Comparison of ENCODE assay signal across 10 cellular contexts in genomic region chr15:60582370-60583036, GRCh38.
DNase-seq lines count a peak whose midpoint lies in the region; ATAC-seq and TF ChIP-seq lines count a peak whose summit lies in the region.
"Had no signal": no experiment of that assay in that cellular context is flagged by ENCODE, and none has a peak within 500 bp of the region (broad histone marks: within the 10 kb centered on the region; RNA-seq: fewer than 3 reads in every experiment).

No MANE protein-coding gene starts in this region.

- peak overlapping the region; percentile 80 for H3K4me3 Mint-ChIP-seq in activated naive CD8-positive, alpha-beta T cell treated with anti-CD3 and anti-CD28 coated beads, Interleukin-2, amount 10 ng/mL, durations not matched to agents 7 days and 5 days

- peak; percentile 61 for ATAC-seq in GM18870 (IDR thresholded peaks at IDR 0.05; ENCODE audit: unreplicated experiment)
- peak; percentile 54 for ATAC-seq in activated naive CD8-positive, alpha-beta T cell treated with anti-CD3 and anti-CD28 coated beads, Interleukin-2, amount 10 ng/mL, durations not matched to agents 7 days and 5 days (ENCODE audit: low read depth)
- peak; percentile 18 to 51 for ATAC-seq in gastrocnemius medialis
- ATAC-seq in PC-3 = no peak

- no peaks in the 10 kb centered on the region for H3K9me2 ChIP-seq in PC-3 (replicated peaks; ENCODE audit: low read length)

- no TSS peak for BruUV-seq in PC-3 (replicated peaks; lab: Mats Ljungman, UMichigan)

- peaks cover 90% of the 10 kb centered on the region for H3K79me2 ChIP-seq in KMS-11 (ENCODE audit: insufficient read depth, low read depth)
- no peaks in the 10 kb centered on the region for H3K79me2 ChIP-seq in PC-3 (ENCODE audit: low read length)

- H3K4me2 ChIP-seq in KMS-11 (peak overlapping the region; percentile 97), PC-3 (ENCODE audit: low read length) (no peak overlapping the region)

- H2AFZ ChIP-seq in KMS-11 (ENCODE audit: low read depth) (no peak overlapping the region), PC-3 (ENCODE audit: low read length) (no peak overlapping the region)

- DNase-seq in activated naive CD8-positive, alpha-beta T cell treated with anti-CD3 and anti-CD28 coated beads, Interleukin-2, amount 10 ng/mL, durations not matched to agents 7 days and 5 days = no peak
- DNase-seq in gastrocnemius medialis (no peak), KG1 (lab: John Stamatoyannopoulos, UW) (no peak), PC-3 (no peak), medulla oblongata (ENCODE audit: extremely low spot score) (no peak), cerebellum (ENCODE audit: low spot score) (no peak)
- DNase-seq: mesendoderm, NCI-H1092 had no signal

- H3F3A ChIP-seq in PC-3 (ENCODE audit: low read length, unreplicated experiment) = no peaks in the 10 kb centered on the region

- H3K4me3 ChIP-seq in KMS-11 (IDR thresholded peaks at IDR 0.05; ENCODE audit: insufficient read depth, low read depth, low read length) (no peak overlapping the region), gastrocnemius medialis (no peak overlapping the region), PC-3 (ENCODE audit: low read length) (no peak overlapping the region)

- H3K9me3 Mint-ChIP-seq in activated naive CD8-positive, alpha-beta T cell treated with anti-CD3 and anti-CD28 coated beads, Interleukin-2, amount 10 ng/mL, durations not matched to agents 7 days and 5 days = no peaks in the 10 kb centered on the region

- H3K9ac ChIP-seq in KMS-11 (peak overlapping the region; percentile 89; the same call in 1 of the 2 replicates), PC-3 (ENCODE audit: low read length) (no peak overlapping the region)

- POLR2A ChIA-PET in activated naive CD8-positive, alpha-beta T cell treated with anti-CD3 and anti-CD28 coated beads, Interleukin-2, amount 10 ng/mL, durations not matched to agents 7 days and 5 days (lab: Charles Lee) = interaction anchor here (1.1 to 4.5 kb wide), 8 partner anchors 10 to 184 kb away, joined by 3 to 36 read pairs (median 9); partner anchors contain the start of gene ANXA2
- POLR2A ChIA-PET in PC-3 (lab: Charles Lee; ENCODE audit: unreplicated experiment) = no interaction called here

- intact Hi-C loops in gastrocnemius medialis (cut with DNase I; ENCODE audit: low total_unique reads) = no loop called here
- intact Hi-C loops in PC-3 (cut with micrococcal nuclease) = no loop called here

- H4K20me1 ChIP-seq in KMS-11 (ENCODE audit: insufficient read depth) (no peaks in the 10 kb centered on the region; the same call in 1 of the 2 replicates), PC-3 (ENCODE audit: low read length) (no peaks in the 10 kb centered on the region)

- peak overlapping the region; percentile 84 for H3K27ac ChIP-seq in KMS-11
- peak overlapping the region in 3 of 4 donors; percentile 12 to 26 (median 13) for H3K27ac ChIP-seq in gastrocnemius medialis
- H3K27ac ChIP-seq in PC-3 (ENCODE audit: low read length) = no peak overlapping the region

- H3K9me3 ChIP-seq in gastrocnemius medialis (no peaks in the 10 kb centered on the region), PC-3 (ENCODE audit: low read length) (no peaks in the 10 kb centered on the region)

- in situ Hi-C loops in gastrocnemius medialis (cut with MboI; ENCODE audit: low sequenced_read_pairs in 4 of 4) = loop anchor here in 3 of 4 donors (5.0 to 25.0 kb wide), 4 partner anchors 335 to 1255 kb away; no protein-coding TSS in a partner anchor

- CTCF ChIA-PET in PC-3 (lab: Charles Lee) = no interaction called here

- H3K4me1 ChIP-seq in KMS-11 (ENCODE audit: low read depth, poor library complexity, severe bottlenecking) (peaks cover 96% of the 10 kb centered on the region), gastrocnemius medialis (peaks cover 71 to 81% of the 10 kb centered on the region in 2 donors), PC-3 (ENCODE audit: insufficient read depth, low read length) (no peaks in the 10 kb centered on the region)

- peaks cover 64% of the 10 kb centered on the region for H3K4me1 Mint-ChIP-seq in activated naive CD8-positive, alpha-beta T cell treated with anti-CD3 and anti-CD28 coated beads, Interleukin-2, amount 10 ng/mL, durations not matched to agents 7 days and 5 days

- H3K27ac Mint-ChIP-seq in activated naive CD8-positive, alpha-beta T cell treated with anti-CD3 and anti-CD28 coated beads, Interleukin-2, amount 10 ng/mL, durations not matched to agents 7 days and 5 days = peak overlapping the region; percentile 93

- no peak for TF ChIP-seq POLR2A in gastrocnemius medialis (IDR thresholded peaks at IDR 0.05)

- no peaks in the 10 kb centered on the region for H3K27me3 ChIP-seq in KMS-11 (ENCODE audit: insufficient read depth, low read depth)
- no peaks in the 10 kb centered on the region for H3K27me3 ChIP-seq in gastrocnemius medialis
- peaks cover 48% of the 10 kb centered on the region for H3K27me3 ChIP-seq in PC-3 (ENCODE audit: low read length)

- no peak for TF ChIP-seq CTCF in KMS-11 (conservative IDR thresholded peaks at IDR 0.05; ENCODE audit: low read depth, low read length)
- no peak for TF ChIP-seq CTCF in gastrocnemius medialis (IDR thresholded peaks at IDR 0.05 in 4 of 5, conservative IDR thresholded peaks at IDR 0.05 in 1 of 5)
- TF ChIP-seq CTCF in PC-3 (conservative IDR thresholded peaks at IDR 0.05; ENCODE audit: low read depth, low read length) = no peak

- peaks cover 7% of the 10 kb centered on the region for H3K36me3 Mint-ChIP-seq in activated naive CD8-positive, alpha-beta T cell treated with anti-CD3 and anti-CD28 coated beads, Interleukin-2, amount 10 ng/mL, durations not matched to agents 7 days and 5 days

- no peaks in the 10 kb centered on the region for H3K27me3 Mint-ChIP-seq in activated naive CD8-positive, alpha-beta T cell treated with anti-CD3 and anti-CD28 coated beads, Interleukin-2, amount 10 ng/mL, durations not matched to agents 7 days and 5 days

- no peaks in the 10 kb centered on the region for H3K36me3 ChIP-seq in KMS-11 (ENCODE audit: insufficient read depth)
- H3K36me3 ChIP-seq in gastrocnemius medialis = no peaks in the 10 kb centered on the region
- no peaks in the 10 kb centered on the region for H3K36me3 ChIP-seq in PC-3 (ENCODE audit: low read depth, low read length)
